6 cellular contexts compared by ENCODE assay signal in the genomic region with DNA sequence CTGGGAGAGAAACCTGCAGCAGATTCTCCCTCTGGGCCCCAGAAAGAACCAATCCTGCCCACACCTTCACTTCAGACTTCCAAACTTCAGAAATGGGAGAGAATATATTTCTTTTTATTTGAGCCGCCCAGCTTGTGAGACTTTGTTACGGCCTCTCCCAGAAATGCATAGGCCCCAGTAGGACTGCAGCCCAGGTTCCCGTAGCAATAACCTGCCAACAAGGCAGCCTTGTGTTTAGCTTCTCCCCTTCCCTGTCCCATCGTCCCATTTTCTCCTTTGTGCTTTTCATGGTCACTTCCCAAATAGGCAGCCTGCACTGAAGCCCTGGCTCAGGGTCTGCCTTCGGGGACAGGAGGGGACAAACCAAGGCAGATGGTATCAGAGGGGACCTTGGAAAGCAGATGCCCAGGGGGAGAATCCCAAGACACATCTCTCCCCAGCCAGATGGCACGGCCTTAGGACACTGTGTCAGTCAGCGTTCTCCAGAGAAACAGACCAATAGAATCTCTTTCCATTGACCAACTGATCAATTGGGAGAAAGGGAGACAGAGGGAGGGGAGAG.
"Had no signal": no experiment of that assay in that cellular context is flagged by ENCODE, and none has a peak within 500 bp of the region (broad histone marks: within the 10 kb centered on the region; RNA-seq: fewer than 3 reads in every experiment).

No MANE protein-coding gene starts in this region.

- DNase-seq: H9, HCEC 1CT had no signal

- ATAC-seq: GM23338, HepG2 had no signal

- H3K27ac ChIP-seq: HL-60 had no signal

- H3K4me3 Mint-ChIP-seq: GM23338, H9, IgD-negative memory B cell had no signal

- H3K27ac Mint-ChIP-seq: GM23338, H9, IgD-negative memory B cell had no signal

- H3K4me3 ChIP-seq: GM23338 had no signal
